21 cellular contexts compared by ENCODE assay signal in the genomic region with DNA sequence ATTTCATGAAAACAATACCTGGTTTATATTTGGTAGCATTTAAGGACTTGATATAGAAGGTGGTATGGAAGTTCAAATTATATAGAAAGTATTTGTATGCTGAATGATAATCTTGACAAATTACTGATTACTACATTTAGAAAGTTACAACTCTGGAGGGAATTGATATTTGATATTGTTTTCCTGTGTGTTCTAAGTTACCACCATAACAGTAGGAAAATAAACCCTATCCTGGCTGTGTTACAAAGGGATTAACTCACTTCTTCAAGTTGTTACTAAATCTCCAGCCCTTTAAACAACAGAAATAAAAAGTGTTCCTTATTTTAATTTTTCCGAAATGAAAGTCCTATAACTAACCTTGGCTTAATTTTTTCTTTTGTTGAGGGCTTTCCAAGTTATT. TPM values are rescaled to one million over a fixed set of nuclear protein-coding genes. Genes with fewer than 3 reads are reported as not detected.
DNase-seq lines count a peak whose midpoint lies in the region; ATAC-seq and TF ChIP-seq lines count a peak whose summit lies in the region.
"Had no signal": no experiment of that assay in that cellular context is flagged by ENCODE, and none has a peak within 500 bp of the region (broad histone marks: within the 10 kb centered on the region; RNA-seq: fewer than 3 reads in every experiment).

No MANE protein-coding gene starts in this region.

- no peaks in the 10 kb centered on the region for H3K4me1 Mint-ChIP-seq in WTC11
- H3K4me1 Mint-ChIP-seq: activated CD4-positive, alpha-beta T cell treated with anti-CD3 and anti-CD28 coated beads, Interleukin-2, amount 10 ng/mL, durations not matched to agents 24 days and 14 days had no signal

- no peak for ATAC-seq in Right ventricle myocardium superior (ENCODE audit: poor library complexity)
- no peak for ATAC-seq in WTC11
- ATAC-seq: left lung had no signal

- DNase-seq in right atrium auricular region (ENCODE audit: low spot score), result no peak
- DNase-seq in Right ventricle myocardium superior, result no peak
- DNase-seq in fibroblast of peridontal ligament (ENCODE audit: extremely low read depth), result peak; percentile 80
- DNase-seq in stimulated activated CD4-positive, alpha-beta T cell treated with anti-CD3 and anti-CD28 coated beads, Interleukin-4, amount 100 ng/mL, for 4 hours, result no peak
- no peak for DNase-seq in RWPE1 (ENCODE audit: low spot score)
- no peak for DNase-seq in WTC11 (ENCODE audit: low spot score)
- DNase-seq in OCI-M2 (lab: John Stamatoyannopoulos, UW; ENCODE audit: unreplicated experiment), result no peak
- DNase-seq: activated CD4-positive, alpha-beta T cell treated with anti-CD3 and anti-CD28 coated beads, Interleukin-2, amount 10 ng/mL, durations not matched to agents 24 days and 14 days; activated CD8-positive, alpha-beta memory T cell treated with anti-CD3 and anti-CD28 coated beads, Interleukin-2, amount 50 U/mL, for 4 hours; activated gamma-delta T cell treated with Interleukin-2 at 50 U/mL for 16 hours; amygdala; CD4-positive, alpha-beta T cell; central memory CD4-positive, alpha-beta T cell; DMS153; effector CD8-positive, alpha-beta T cell; foreskin fibroblast; left lung; NCI-H1436 treated with DMSO at 0.1 percent for 48 hours had no signal

- POLR2A ChIA-PET in RWPE1 (lab: Yijun Ruan, JAX; ENCODE audit: low non-redundant PET), result no interaction called here
- POLR2A ChIA-PET in WTC11 (lab: Charles Lee), result no interaction called here

- H3K36me3 ChIP-seq in right atrium auricular region (no peaks in the 10 kb centered on the region), rectal smooth muscle tissue (ENCODE audit: control insufficient read depth, insufficient read depth, low read length) (no peaks in the 10 kb centered on the region)
- H3K36me3 ChIP-seq: left lung had no signal

- no peaks in the 10 kb centered on the region for H3K9me3 ChIP-seq in right atrium auricular region
- H3K9me3 ChIP-seq: left lung had no signal

- no peak overlapping the region for H3K4me3 Mint-ChIP-seq in WTC11
- H3K4me3 Mint-ChIP-seq: activated CD4-positive, alpha-beta T cell treated with anti-CD3 and anti-CD28 coated beads, Interleukin-2, amount 10 ng/mL, durations not matched to agents 24 days and 14 days; CD4-positive, alpha-beta T cell; type B pancreatic cell had no signal

- CTCF ChIA-PET in RWPE1 (lab: Yijun Ruan, JAX) (no interaction called here), WTC11 (lab: Charles Lee) (no interaction called here)

- H3K27me3 ChIP-seq in right atrium auricular region, result no peaks in the 10 kb centered on the region
- H3K27me3 ChIP-seq in rectal smooth muscle tissue (ENCODE audit: control insufficient read depth, insufficient read depth, low read length), result no peaks in the 10 kb centered on the region

- H3K4me1 ChIP-seq in right atrium auricular region (peaks cover 0 to 34% of the 10 kb centered on the region in 2 donors), rectal smooth muscle tissue (ENCODE audit: control insufficient read depth, insufficient read depth, low read length) (peaks cover 25% of the 10 kb centered on the region)
- H3K4me1 ChIP-seq: left lung had no signal

- intact Hi-C loops in Right ventricle myocardium superior (cut with DNase I), result no loop called here

- H3K27ac ChIP-seq in right atrium auricular region (peak overlapping the region; percentile 60 to 84), rectal smooth muscle tissue (ENCODE audit: low read depth, low read length) (peak overlapping the region; percentile 59), RWPE1 (no peak overlapping the region)
- H3K27ac ChIP-seq: left lung, parathyroid adenoma had no signal

- no peaks in the 10 kb centered on the region for H3K9me3 Mint-ChIP-seq in WTC11
- H3K9me3 Mint-ChIP-seq: activated CD4-positive, alpha-beta T cell treated with anti-CD3 and anti-CD28 coated beads, Interleukin-2, amount 10 ng/mL, durations not matched to agents 24 days and 14 days; CD4-positive, alpha-beta T cell; type B pancreatic cell had no signal

- H3K36me3 Mint-ChIP-seq in WTC11, result no peaks in the 10 kb centered on the region
- H3K36me3 Mint-ChIP-seq: type B pancreatic cell had no signal

- no peak overlapping the region for H3K27ac Mint-ChIP-seq in WTC11
- H3K27ac Mint-ChIP-seq: activated CD4-positive, alpha-beta T cell treated with anti-CD3 and anti-CD28 coated beads, Interleukin-2, amount 10 ng/mL, durations not matched to agents 24 days and 14 days; CD4-positive, alpha-beta T cell; type B pancreatic cell had no signal

- H3K4me3 ChIP-seq in right atrium auricular region (peak overlapping the region in 1 of 2 donors; percentile 4), rectal smooth muscle tissue (ENCODE audit: low read length) (no peak overlapping the region)
- H3K4me3 ChIP-seq: left lung had no signal

- no peak for TF ChIP-seq CTCF in right atrium auricular region (IDR thresholded peaks at IDR 0.05)
- no peak for TF ChIP-seq CTCF in RWPE1 (conservative IDR thresholded peaks at IDR 0.05; ENCODE audit: low read depth)
- TF ChIP-seq CTCF in WTC11 (IDR thresholded peaks at IDR 0.05), result no peak

- H3K9ac ChIP-seq in rectal smooth muscle tissue (ENCODE audit: low read length), result no peak overlapping the region
- H3K9ac ChIP-seq: parathyroid adenoma had no signal

- no peaks in the 10 kb centered on the region for H3K27me3 Mint-ChIP-seq in WTC11 (ENCODE audit: low read depth)
- H3K27me3 Mint-ChIP-seq: activated CD4-positive, alpha-beta T cell treated with anti-CD3 and anti-CD28 coated beads, Interleukin-2, amount 10 ng/mL, durations not matched to agents 24 days and 14 days; CD4-positive, alpha-beta T cell; type B pancreatic cell had no signal

TF ChIP-seq in WTC11, 78 proteins besides CTCF, POLR2A, EP300 and RAD21 (continues in another document):
- no peak for TF ChIP-seq JUN (CRISPR knock-in tag; IDR thresholded peaks at IDR 0.05)
- TF ChIP-seq RELA (CRISPR knock-in tag; IDR thresholded peaks at IDR 0.05; ENCODE audit: borderline replicate concordance), result no peak
- no peak for TF ChIP-seq NR3C1 (CRISPR knock-in tag; conservative IDR thresholded peaks at IDR 0.05; ENCODE audit: low read depth)
- no peak for TF ChIP-seq TEAD4 (CRISPR knock-in tag; IDR thresholded peaks at IDR 0.05)
- TF ChIP-seq FOXK1 (CRISPR knock-in tag; IDR thresholded peaks at IDR 0.05), result no peak
- TF ChIP-seq, protein P1, sequence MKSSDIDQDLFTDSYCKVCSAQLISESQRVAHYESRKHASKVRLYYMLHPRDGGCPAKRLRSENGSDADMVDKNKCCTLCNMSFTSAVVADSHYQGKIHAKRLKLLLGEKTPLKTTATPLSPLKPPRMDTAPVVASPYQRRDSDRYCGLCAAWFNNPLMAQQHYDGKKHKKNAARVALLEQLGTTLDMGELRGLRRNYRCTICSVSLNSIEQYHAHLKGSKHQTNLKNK (CRISPR knock-in tag; IDR thresholded peaks at IDR 0.05), result no peak
- no peak for TF ChIP-seq SMAD4 (CRISPR knock-in tag; IDR thresholded peaks at IDR 0.05)
- no peak for TF ChIP-seq TCF7 (CRISPR knock-in tag; IDR thresholded peaks at IDR 0.05; ENCODE audit: low read depth)
- TF ChIP-seq OVOL2 (CRISPR knock-in tag; IDR thresholded peaks at IDR 0.05; ENCODE audit: borderline replicate concordance), result no peak
- no peak for TF ChIP-seq CREB1 (CRISPR knock-in tag; IDR thresholded peaks at IDR 0.05)
- TF ChIP-seq, protein P2, sequence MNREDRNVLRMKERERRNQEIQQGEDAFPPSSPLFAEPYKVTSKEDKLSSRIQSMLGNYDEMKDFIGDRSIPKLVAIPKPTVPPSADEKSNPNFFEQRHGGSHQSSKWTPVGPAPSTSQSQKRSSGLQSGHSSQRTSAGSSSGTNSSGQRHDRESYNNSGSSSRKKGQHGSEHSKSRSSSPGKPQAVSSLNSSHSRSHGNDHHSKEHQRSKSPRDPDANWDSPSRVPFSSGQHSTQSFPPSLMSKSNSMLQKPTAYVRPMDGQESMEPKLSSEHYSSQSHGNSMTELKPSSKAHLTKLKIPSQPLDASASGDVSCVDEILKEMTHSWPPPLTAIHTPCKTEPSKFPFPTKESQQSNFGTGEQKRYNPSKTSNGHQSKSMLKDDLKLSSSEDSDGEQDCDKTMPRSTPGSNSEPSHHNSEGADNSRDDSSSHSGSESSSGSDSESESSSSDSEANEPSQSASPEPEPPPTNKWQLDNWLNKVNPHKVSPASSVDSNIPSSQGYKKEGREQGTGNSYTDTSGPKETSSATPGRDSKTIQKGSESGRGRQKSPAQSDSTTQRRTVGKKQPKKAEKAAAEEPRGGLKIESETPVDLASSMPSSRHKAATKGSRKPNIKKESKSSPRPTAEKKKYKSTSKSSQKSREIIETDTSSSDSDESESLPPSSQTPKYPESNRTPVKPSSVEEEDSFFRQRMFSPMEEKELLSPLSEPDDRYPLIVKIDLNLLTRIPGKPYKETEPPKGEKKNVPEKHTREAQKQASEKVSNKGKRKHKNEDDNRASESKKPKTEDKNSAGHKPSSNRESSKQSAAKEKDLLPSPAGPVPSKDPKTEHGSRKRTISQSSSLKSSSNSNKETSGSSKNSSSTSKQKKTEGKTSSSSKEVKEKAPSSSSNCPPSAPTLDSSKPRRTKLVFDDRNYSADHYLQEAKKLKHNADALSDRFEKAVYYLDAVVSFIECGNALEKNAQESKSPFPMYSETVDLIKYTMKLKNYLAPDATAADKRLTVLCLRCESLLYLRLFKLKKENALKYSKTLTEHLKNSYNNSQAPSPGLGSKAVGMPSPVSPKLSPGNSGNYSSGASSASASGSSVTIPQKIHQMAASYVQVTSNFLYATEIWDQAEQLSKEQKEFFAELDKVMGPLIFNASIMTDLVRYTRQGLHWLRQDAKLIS (CRISPR knock-in tag; IDR thresholded peaks at IDR 0.05; ENCODE audit: borderline replicate concordance), result no peak
- no peak for TF ChIP-seq ATF1 (CRISPR knock-in tag; IDR thresholded peaks at IDR 0.05)
- TF ChIP-seq JAZF1 (CRISPR knock-in tag; IDR thresholded peaks at IDR 0.05), result no peak
- no peak for TF ChIP-seq TEAD1 (CRISPR knock-in tag; IDR thresholded peaks at IDR 0.05)
- TF ChIP-seq, protein P3, sequence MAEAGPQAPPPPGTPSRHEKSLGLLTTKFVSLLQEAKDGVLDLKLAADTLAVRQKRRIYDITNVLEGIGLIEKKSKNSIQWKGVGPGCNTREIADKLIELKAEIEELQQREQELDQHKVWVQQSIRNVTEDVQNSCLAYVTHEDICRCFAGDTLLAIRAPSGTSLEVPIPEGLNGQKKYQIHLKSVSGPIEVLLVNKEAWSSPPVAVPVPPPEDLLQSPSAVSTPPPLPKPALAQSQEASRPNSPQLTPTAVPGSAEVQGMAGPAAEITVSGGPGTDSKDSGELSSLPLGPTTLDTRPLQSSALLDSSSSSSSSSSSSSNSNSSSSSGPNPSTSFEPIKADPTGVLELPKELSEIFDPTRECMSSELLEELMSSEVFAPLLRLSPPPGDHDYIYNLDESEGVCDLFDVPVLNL (CRISPR knock-in tag; IDR thresholded peaks at IDR 0.05; ENCODE audit: borderline replicate concordance, low read depth), result no peak
- no peak for TF ChIP-seq RORB (CRISPR knock-in tag; IDR thresholded peaks at IDR 0.05)

RNA-seq across cellular contexts. Expression of gene FHL1, which starts 36.6 kb away (rescaled TPM):
- total RNA-seq in right atrium auricular region (1,000 to 10,000 TPM in 1 of 2 donors, 100 to 1,000 TPM in 1; 869 to 2,468 TPM), Right ventricle myocardium superior (808 TPM), WTC11 (2021) (42.2 to 44.4 TPM (median 43.5 TPM) in 3 replicates)

Comparison
In these comparisons a context has a peak if more than half of its experiments do, and no peak if none do; other contexts are left out.
1. RNA of gene FHL1, which starts 36.6 kb away (total RNA-seq): 869 to 2,468 TPM in right atrium auricular region and 808 TPM in Right ventricle myocardium superior (single experiment); 42.2 to 44.4 TPM in WTC11; every median in the first group is over 10 times any median in the second.